In the genomic region with DNA sequence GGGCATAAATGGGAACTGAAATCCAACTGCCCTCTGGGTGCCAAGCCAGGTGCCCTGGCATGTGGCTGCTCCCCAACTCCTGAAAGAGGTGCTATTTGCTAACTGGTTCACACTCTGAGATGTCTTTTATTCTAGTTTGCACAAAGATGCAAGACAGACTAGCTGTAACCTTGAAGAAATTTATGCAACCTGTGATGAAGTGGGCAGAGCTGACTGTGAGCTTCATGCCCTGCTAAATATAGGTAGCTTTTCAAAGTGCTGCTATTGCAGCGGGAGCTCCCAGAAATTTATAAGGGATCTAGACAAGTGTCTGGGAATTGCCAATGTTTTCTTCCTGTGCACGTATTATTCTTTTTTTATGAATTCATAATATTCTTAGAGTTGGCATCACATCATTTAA, we compare ENCODE assay signal across 8 cellular contexts.
"Had no signal": no experiment of that assay in that cellular context is flagged by ENCODE, and none has a peak within 500 bp of the region (broad histone marks: within the 10 kb centered on the region; RNA-seq: fewer than 3 reads in every experiment).

No MANE protein-coding gene starts in this region.

- H3K4me1 ChIP-seq: HAP-1 had no signal

- ATAC-seq: HCT116 had no signal

- H2AFZ ChIP-seq: GM23248 had no signal

- DNase-seq: GM23248, GOT3, H7, H9, HCEC 1CT, HFFc6 had no signal

- H3K4me1 Mint-ChIP-seq: H9 had no signal

- H3K9me3 Mint-ChIP-seq: H9 had no signal

- H3K27ac ChIP-seq: GM23248 had no signal

- H3K27ac Mint-ChIP-seq: H9, HFFc6 had no signal

- H3K4me3 Mint-ChIP-seq: H9, HFFc6 had no signal

- H3K4me3 ChIP-seq: GM23248, HAP-1 had no signal

- H3K36me3 ChIP-seq: HAP-1 had no signal
